18 cellular contexts compared by ENCODE assay signal in genomic region chr1:154104433-154105082, GRCh38. TPM values are rescaled to one million over a fixed set of nuclear protein-coding genes. Genes with fewer than 3 reads are reported as not detected.
DNase-seq lines count a peak whose midpoint lies in the region; ATAC-seq, FAIRE-seq and TF ChIP-seq lines count a peak whose summit lies in the region.
"Had no signal": no experiment of that assay in that cellular context is flagged by ENCODE, and none has a peak within 500 bp of the region (broad histone marks: within the 10 kb centered on the region; RNA-seq: fewer than 3 reads in every experiment).

No MANE protein-coding gene starts in this region.

- WGBS in H1 (ENCODE audit: extremely low coverage in 1 of 2, insufficient coverage in 1 of 2, insufficient read length in 1 of 2, insufficient replicate concordance in 2 of 2, low coverage in 1 of 2, low lambda C conversion rate in 2 of 2, missing lambda C conversion rate in 1 of 2), 2 experiments = 75% methylated on average over 3 of the region's 3 CpGs; no CpG with 5 or more reads in 1 of the 2 experiments

- no peak overlapping the region for H3K27ac Mint-ChIP-seq in memory B cell
- H3K27ac Mint-ChIP-seq: activated CD4-positive, alpha-beta T cell treated with anti-CD3 and anti-CD28 coated beads, Interleukin-2, amount 10 ng/mL, durations not matched to agents 7 days and 5 days; B cell had no signal

- H3K23me2 ChIP-seq in H1 (ENCODE audit: low read depth, low read length) = no peaks in the 10 kb centered on the region

- POLR2A ChIA-PET in H1 (lab: Charles Lee; ENCODE audit: partially characterized antibody) = interaction anchor here (0.6 to 2.0 kb wide), 4 partner anchors 50 to 147 kb away, joined by 3 to 13 read pairs (median 5); partner anchors contain the start of genes NUP210L and RPS27

- no peak overlapping the region for H2BK120ac ChIP-seq in H1 (replicated peaks; ENCODE audit: low read depth, low read length)

- H3K9me3 Mint-ChIP-seq in memory B cell = peaks cover 1% of the 10 kb centered on the region
- H3K9me3 Mint-ChIP-seq: activated CD4-positive, alpha-beta T cell treated with anti-CD3 and anti-CD28 coated beads, Interleukin-2, amount 10 ng/mL, durations not matched to agents 7 days and 5 days; neural crest cell had no signal

- H4K5ac ChIP-seq in H1 (ENCODE audit: insufficient read length, low read depth, low read length) = no peak overlapping the region

- peaks cover 3% of the 10 kb centered on the region for H3K27me3 Mint-ChIP-seq in memory B cell
- H3K27me3 Mint-ChIP-seq: activated CD4-positive, alpha-beta T cell treated with anti-CD3 and anti-CD28 coated beads, Interleukin-2, amount 10 ng/mL, durations not matched to agents 7 days and 5 days had no signal

- TF ChIP-seq RAD21 in H1 (IDR thresholded peaks at IDR 0.05 in 1 of 2, conservative IDR thresholded peaks at IDR 0.05 in 1 of 2; ENCODE audit: low read depth in 2 of 2, low read length in 2 of 2) = peak; percentile 14 to 38; a peak in 3 of 4 replicates

- no peak overlapping the region for H3K9ac ChIP-seq in H1 (replicated peaks in 1 of 4; ENCODE audit: extremely low read depth in 1 of 4, low read depth in 3 of 4, low read length in 3 of 4)

- peak; percentile 85 for FAIRE-seq in H1 (lab: Jason Lieb, UNC)
- FAIRE-seq: endothelial cell of umbilical vein, RCC 7860 had no signal

- H3K79me1 ChIP-seq in H1 (ENCODE audit: low read depth, low read length) = no peaks in the 10 kb centered on the region

- no peaks in the 10 kb centered on the region for H3K79me2 ChIP-seq in H1 (ENCODE audit: control insufficient read depth in 1 of 2, insufficient read depth in 2 of 2, low read length in 2 of 2)

- no peak overlapping the region for H2BK20ac ChIP-seq in H1 (ENCODE audit: low read length)

- H3K36me3 ChIP-seq in H1 (ENCODE audit: control insufficient read depth in 2 of 4, insufficient read depth in 4 of 4, low read length in 3 of 4) = no peaks in the 10 kb centered on the region
- H3K36me3 ChIP-seq in MG63 = no peaks in the 10 kb centered on the region
- H3K36me3 ChIP-seq: tibial nerve had no signal

- CTCF ChIA-PET in H1 (lab: Charles Lee; ENCODE audit: partially characterized antibody) = interaction anchor here (0.6 to 2.6 kb wide), 12 partner anchors 9 to 84 kb away, joined by 3 to 7 read pairs (median 3); no protein-coding TSS in a partner anchor

- no peak for TF ChIP-seq POLR2A in H1 (IDR thresholded peaks at IDR 0.05; ENCODE audit: control extremely low read depth in 1 of 2, low read depth in 2 of 2, low read length in 2 of 2)

- no peaks in the 10 kb centered on the region for H4K20me1 ChIP-seq in H1 (replicated peaks in 1 of 2; ENCODE audit: control insufficient read depth in 1 of 2, insufficient read depth in 2 of 2, low read length in 2 of 2)

- no peak overlapping the region for H2BK5ac ChIP-seq in H1 (ENCODE audit: low read depth, low read length)

- H2BK12ac ChIP-seq in H1 (ENCODE audit: low read depth, low read length) = no peak overlapping the region

- ATAC-seq in memory B cell (ENCODE audit: low read depth) = peak; percentile 39
- ATAC-seq in GM21515 (IDR thresholded peaks at IDR 0.05; ENCODE audit: unreplicated experiment) = no peak

- no peak overlapping the region for H3K27ac ChIP-seq in H1 (ENCODE audit: low read depth, low read length)
- H3K27ac ChIP-seq: coronary artery, tibial nerve had no signal

- DNase-seq in H1 (ENCODE audit: low read depth in 1 of 2, low spot score in 2 of 2) = peak in 1 of 2 experiments; percentile 49
- DNase-seq in memory B cell (ENCODE audit: low spot score in 2 of 2) = no peak
- no peak for DNase-seq in Kasumi-1 (lab: John Stamatoyannopoulos, UW)
- DNase-seq in MG63 = no peak
- no peak for DNase-seq in NCI-H1417 (lab: John Stamatoyannopoulos, UW)
- DNase-seq: activated CD4-positive, alpha-beta T cell treated with anti-CD3 and anti-CD28 coated beads, Interleukin-2, amount 10 ng/mL, durations not matched to agents 7 days and 5 days; activated naive CD4-positive, alpha-beta T cell treated with anti-CD3 and anti-CD28 coated beads, Interleukin-2, amount 50 U/mL, for 16 hours; activated T-cell treated with anti-CD3 and anti-CD28 coated beads for 4 hours; stimulated activated naive CD4-positive, alpha-beta T cell had no signal

- H3K4me3 ChIP-seq in GM12875 (ENCODE audit: low read depth, low read length) (no peak overlapping the region), H1 (ENCODE audit: extremely low read depth in 1 of 4, insufficient read depth in 2 of 4, low read depth in 3 of 4, low read length in 4 of 4) (no peak overlapping the region), MG63 (no peak overlapping the region)
- H3K4me3 ChIP-seq: coronary artery, tibial nerve had no signal

- no peak for TF ChIP-seq EP300 in H1 (IDR thresholded peaks at IDR 0.05; ENCODE audit: borderline replicate concordance in 1 of 2, low read depth in 2 of 2, low read length in 2 of 2)

- H4K91ac ChIP-seq in H1 (replicated peaks; ENCODE audit: insufficient read length, low read length) = no peak overlapping the region

- no peak overlapping the region for H4K8ac ChIP-seq in H1 (ENCODE audit: extremely low read depth, insufficient read depth, low read length)

- peaks cover 2% of the 10 kb centered on the region for H3K36me3 Mint-ChIP-seq in memory B cell

- H2AFZ ChIP-seq in H1 (ENCODE audit: low read length) = peak overlapping the region; percentile 85

- H3K4ac ChIP-seq in H1 (replicated peaks; ENCODE audit: insufficient read length, low read depth, low read length) = no peak overlapping the region

- H2AK5ac ChIP-seq in H1 (ENCODE audit: low read depth, low read length) = no peak overlapping the region

- no peak overlapping the region for H3K23ac ChIP-seq in H1 (ENCODE audit: insufficient read length)

- peaks cover 0 to 1% (median 0%) of the 10 kb centered on the region in 4 experiments; a peak in 1 of 7 replicates for H3K4me1 ChIP-seq in H1 (replicated peaks in 1 of 4; ENCODE audit: control insufficient read depth in 3 of 4, insufficient read depth in 4 of 4, low read length in 3 of 4)
- H3K4me1 ChIP-seq: tibial nerve had no signal

- H3K4me3 Mint-ChIP-seq in memory B cell = no peak overlapping the region
- H3K4me3 Mint-ChIP-seq: activated CD4-positive, alpha-beta T cell treated with anti-CD3 and anti-CD28 coated beads, Interleukin-2, amount 10 ng/mL, durations not matched to agents 7 days and 5 days; B cell; neural crest cell had no signal

- no peak overlapping the region for H3K14ac ChIP-seq in H1 (ENCODE audit: insufficient read length)

- no peak overlapping the region for H3K18ac ChIP-seq in H1 (ENCODE audit: extremely low read depth, low read length)

- TF ChIP-seq CTCF in GM12875 (IDR thresholded peaks at IDR 0.05; ENCODE audit: borderline replicate concordance, insufficient read depth, low read depth, low read length) = 0 out of 2 replicates have a peak, but pooled peaks have one; percentile 11
- 0 out of 2 replicates have a peak, but pooled peaks have one; percentile 6 for TF ChIP-seq CTCF in LNCAP (IDR thresholded peaks at IDR 0.05)
- TF ChIP-seq CTCF in H1 (IDR thresholded peaks at IDR 0.05; ENCODE audit: control extremely low read depth in 1 of 3, insufficient read depth in 1 of 3, low read depth in 1 of 3, low read length in 3 of 3) = peak; percentile 34 to 53 (median 51)

- H3K9me3 ChIP-seq in H1 (ENCODE audit: insufficient read depth in 2 of 2, low read depth in 1 of 2, low read length in 1 of 2) = no peaks in the 10 kb centered on the region
- H3K9me3 ChIP-seq in MG63 = 0 out of 2 replicates have a peak, but pooled peaks cover 3% of the 10 kb centered on the region

- H3K27me3 ChIP-seq in H1 (replicated peaks in 1 of 4; ENCODE audit: control insufficient read depth in 3 of 4, extremely low read depth in 1 of 4, insufficient read depth in 3 of 4, low read length in 3 of 4) = no peaks in the 10 kb centered on the region
- H3K27me3 ChIP-seq in MG63 = no peaks in the 10 kb centered on the region
- H3K27me3 ChIP-seq: tibial nerve had no signal

- H3K4me2 ChIP-seq in H1 (ENCODE audit: insufficient read depth in 1 of 2, low read depth in 2 of 2, low read length in 2 of 2) = no peak overlapping the region

- no peak overlapping the region for H2BK15ac ChIP-seq in H1 (ENCODE audit: low read length)

- no peaks in the 10 kb centered on the region for H3K4me1 Mint-ChIP-seq in memory B cell
- H3K4me1 Mint-ChIP-seq: activated CD4-positive, alpha-beta T cell treated with anti-CD3 and anti-CD28 coated beads, Interleukin-2, amount 10 ng/mL, durations not matched to agents 7 days and 5 days; B cell; neural crest cell had no signal

- no peak overlapping the region for H3K56ac ChIP-seq in H1 (replicated peaks; ENCODE audit: insufficient read length, low read depth, low read length)

TF ChIP-seq in H1, 55 proteins besides CTCF, POLR2A, EP300 and RAD21:
- TF ChIP-seq TCF12 (IDR thresholded peaks at IDR 0.05; ENCODE audit: low read depth, low read length) (peak; percentile 43; the same call in 1 of the 2 replicates), EGR1 (IDR thresholded peaks at IDR 0.05; ENCODE audit: borderline replicate concordance, low read depth, low read length) (no peak), BACH1 (IDR thresholded peaks at IDR 0.05; ENCODE audit: low read length) (0 out of 2 replicates have a peak, but pooled peaks have one; percentile 22), YY1 (IDR thresholded peaks at IDR 0.05; ENCODE audit: low read depth, low read length) (0 out of 2 replicates have a peak, but pooled peaks have one; percentile 16), JUN (IDR thresholded peaks at IDR 0.05; ENCODE audit: low read depth, low read length) (no peak), TBP (IDR thresholded peaks at IDR 0.05; ENCODE audit: low read depth, low read length) (no peak), TEAD4 (IDR thresholded peaks at IDR 0.05; ENCODE audit: low read depth, low read length) (0 out of 2 replicates have a peak, but pooled peaks have one; percentile 40)

RNA-seq across cellular contexts. Expression of gene NUP210L, which starts 50.3 kb away (rescaled TPM):
- not detected in 2 replicates for total RNA-seq in H1 (2021; fragmentation: NEBNext Ultra II Directional; extraction: Animal tissue kit (Norgen Biotek cat#: 25700))
- not detected in 2 replicates for polyA plus RNA-seq in H1 (2011; rRNA removed)
- polyA plus RNA-seq in H1 (2011; cell fraction: cytosol; rRNA removed) = not detected
- 0.04 TPM for polyA plus RNA-seq in H1 (2011; cell fraction: nucleus; rRNA removed)
- polyA plus RNA-seq in H1 (2012, experiment 1 of 2) = 0.03 TPM in 1 of 4 replicates, not detected in the others
- polyA plus RNA-seq in H1 (2012, experiment 2 of 2) = not detected
- not detected for polyA plus RNA-seq in H1 (2013, experiment 1 of 2)
- polyA plus RNA-seq in H1 (2013, experiment 2 of 2) = under 0.01 TPM
- polyA minus RNA-seq in H1 (2011; rRNA and poly(A)+ RNA removed) = 0.24 TPM in 1 of 2 replicates, not detected in the other
- not detected for polyA minus RNA-seq in H1 (2011; cell fraction: cytosol; rRNA and poly(A)+ RNA removed)
- polyA minus RNA-seq in H1 (2011; cell fraction: nucleus; rRNA and poly(A)+ RNA removed) = not detected
- total RNA-seq in MG63 (2014; rRNA removed; shearing (Covaris generic); ENCODE audit: low replicate concordance) = not detected in 2 replicates
